27 cellular contexts compared by ENCODE assay signal in genomic region chr11:125215205-125215565, GRCh38. TPM values are rescaled to one million over a fixed set of nuclear protein-coding genes. Genes with fewer than 3 reads are reported as not detected.
DNase-seq lines count a peak whose midpoint lies in the region; ATAC-seq and TF ChIP-seq lines count a peak whose summit lies in the region.
"Had no signal": no experiment of that assay in that cellular context is flagged by ENCODE, and none has a peak within 500 bp of the region (broad histone marks: within the 10 kb centered on the region; RNA-seq: fewer than 3 reads in every experiment).

No MANE protein-coding gene starts in this region.

- TF ChIP-seq CTCF in left lung (IDR thresholded peaks at IDR 0.05) = no peak
- TF ChIP-seq CTCF in uterus (IDR thresholded peaks at IDR 0.05) = no peak

- no peak overlapping the region for H3K4me3 ChIP-seq in right cardiac atrium (ENCODE audit: low read length)
- no peak overlapping the region for H3K4me3 ChIP-seq in left lung
- no peak overlapping the region for H3K4me3 ChIP-seq in uterus
- H3K4me3 ChIP-seq: A549, adrenal gland, lung, SK-N-MC, skin epidermis had no signal

- H3K36me3 ChIP-seq in left lung = no peaks in the 10 kb centered on the region
- H3K36me3 ChIP-seq in uterus = no peaks in the 10 kb centered on the region
- H3K36me3 ChIP-seq: adrenal gland, BE2C had no signal

- peak overlapping the region; percentile 46 for H3K27ac ChIP-seq in right cardiac atrium (ENCODE audit: low read length)
- peak overlapping the region; percentile 60 to 65 for H3K27ac ChIP-seq in left lung
- H3K27ac ChIP-seq in uterus = peak overlapping the region; percentile 68 to 76
- H3K27ac ChIP-seq: A549, SK-N-MC had no signal

- WGBS in right cardiac atrium = 49% methylated on average over 7 of the region's 7 CpGs

- H3K9me3 ChIP-seq in right cardiac atrium (ENCODE audit: control insufficient read depth, low read length) (no peaks in the 10 kb centered on the region), left lung (no peaks in the 10 kb centered on the region), uterus (no peaks in the 10 kb centered on the region)
- H3K9me3 ChIP-seq: A549, adrenal gland, BE2C had no signal

- DNase-seq in right cardiac atrium = no peak
- no peak for DNase-seq in Right ventricle myocardium inferior (ENCODE audit: missing footprints)
- DNase-seq in left lung = no peak
- DNase-seq in posterior vena cava (ENCODE audit: low spot score) = peak; percentile 64
- DNase-seq in uterus = no peak
- DNase-seq in left lobe of liver (ENCODE audit: low spot score) = no peak
- DNase-seq in cerebellar nuclear complex (lab: John Stamatoyannopoulos, UW) = no peak
- DNase-seq: activated B cell treated with CpG ODN at 0.5 μM for 24 hours; activated CD4-positive, alpha-beta memory T cell treated with anti-CD3 and anti-CD28 coated beads, Interleukin-2, amount 10 ng/mL, durations not matched to agents 7 days and 5 days; BE2C; COR-L47; HCEC 1CT; naive B cell; NCI-H1105 treated with DMSO at 0.1 percent for 48 hours; NCI-H510A; NK-92 treated with Interleukin-12 subunit alpha and Interleukin-12 subunit beta, amount 100 ng/mL, for 24 hours; stimulated activated CD4-positive, alpha-beta T cell treated with anti-CD3 and anti-CD28 coated beads, Interleukin-4, amount 100 ng/mL, for 24 hours had no signal

- ATAC-seq in right cardiac atrium (no peak), Right ventricle myocardium inferior (no peak), left lung (no peak), GM21515 (IDR thresholded peaks at IDR 0.05; ENCODE audit: unreplicated experiment) (no peak), left lobe of liver (no peak)
- ATAC-seq: A549, Panc1 had no signal

- no peaks in the 10 kb centered on the region for H3K27me3 ChIP-seq in right cardiac atrium (ENCODE audit: control insufficient read depth, insufficient read depth)
- H3K27me3 ChIP-seq in left lung = peaks cover 0 to 12% of the 10 kb centered on the region in 2 donors
- no peaks in the 10 kb centered on the region for H3K27me3 ChIP-seq in uterus
- H3K27me3 ChIP-seq: adrenal gland had no signal

- H3K4me1 ChIP-seq in right cardiac atrium (ENCODE audit: control insufficient read depth, insufficient read depth, low read length) (peaks cover 12% of the 10 kb centered on the region), left lung (peaks cover 0 to 2% of the 10 kb centered on the region in 2 donors), uterus (peaks cover 0 to 8% of the 10 kb centered on the region in 2 donors)
- H3K4me1 ChIP-seq: A549, BE2C had no signal

- intact Hi-C loops in right cardiac atrium (cut with DNase I) = no loop called here
- intact Hi-C loops in Right ventricle myocardium inferior (cut with DNase I) = no loop called here
- intact Hi-C loops in left lung (cut with DNase I) = no loop called here
- intact Hi-C loops in posterior vena cava (cut with DNase I) = no loop called here
- intact Hi-C loops in uterus (cut with DNase I; ENCODE audit: low total_unique reads) = no loop called here

- TF ChIP-seq POLR2A in uterus (IDR thresholded peaks at IDR 0.05) = no peak

RNA-seq across cellular contexts. Expression of gene PKNOX2, which starts 50.6 kb away (rescaled TPM):
- total RNA-seq in right cardiac atrium (10 to 100 TPM; 12.5 to 20.2 (median 18.8) TPM), Right ventricle myocardium inferior (9.1 TPM), left lung (10 to 100 TPM in 1 of 2 donors, 1 to 10 TPM in 1; 6.7 to 13.1 TPM), posterior vena cava (1 to 10 TPM; 8.2 to 8.3 TPM), uterus (10 to 100 TPM in 1 of 4 donors, 1 to 10 TPM in 2, under 1 TPM in 1; 0.29 to 22.7 (median 3.3) TPM), left lobe of liver (0.63 TPM)
- 8.1 TPM for polyA plus RNA-seq in right cardiac atrium
- total RNA-seq: activated B cell treated with CpG ODN at 0.5 μM for 24 hours; activated CD4-positive, alpha-beta memory T cell treated with anti-CD3 and anti-CD28 coated beads, Interleukin-2, amount 10 ng/mL, durations not matched to agents 7 days and 5 days; bronchial epithelial cell; dermis microvascular lymphatic vessel endothelial cell; T-helper 2 cell treated with Interferon-gamma antibody and Interleukin-4, amounts not matched to agents 100 ng/mL and 5 ng/mL, for 36 hours had no signal
- polyA plus RNA-seq: A549 had no signal
